ENCODE assay signal across 27 cellular contexts in genomic region chrY:14633718-14634117, GRCh38.
"Had no signal": no experiment of that assay in that cellular context is flagged by ENCODE, and none has a peak within 500 bp of the region (broad histone marks: within the 10 kb centered on the region; RNA-seq: fewer than 3 reads in every experiment).

No MANE protein-coding gene starts in this region.

- H3K27ac ChIP-seq: ascending aorta, VCaP had no signal

- H3K4me1 ChIP-seq: ascending aorta had no signal

- H3K36me3 ChIP-seq: ascending aorta had no signal

- H3K4me3 ChIP-seq: ascending aorta had no signal

- H3K27me3 ChIP-seq: ascending aorta had no signal

- ATAC-seq: activated CD8-positive, alpha-beta memory T cell treated with anti-CD3 and anti-CD28 coated beads, Interleukin-2, amount 10 ng/mL, durations not matched to agents 7 days and 5 days; activated CD8-positive, alpha-beta T cell treated with anti-CD3 and anti-CD28 coated beads, Interleukin-2, amount 10 ng/mL, durations not matched to agents 7 days and 5 days; activated naive CD8-positive, alpha-beta T cell treated with anti-CD3 and anti-CD28 coated beads, Interleukin-2, amount 50 U/mL, for 24 hours had no signal

- FAIRE-seq: TTC549 had no signal

- H3K9me3 ChIP-seq: ascending aorta had no signal

- DNase-seq: activated B cell treated with CpG ODN at 0.5 μM for 24 hours; activated CD4-positive, alpha-beta memory T cell treated with anti-CD3 and anti-CD28 coated beads, Interleukin-2, amount 10 ng/mL, durations not matched to agents 7 days and 5 days; activated CD4-positive, alpha-beta T cell treated with anti-CD3 and anti-CD28 coated beads for 4 hours; activated CD4-positive, alpha-beta T cell treated with anti-CD3 and anti-CD28 coated beads, Interleukin-2, amount 10 ng/mL, durations not matched to agents 7 days and 5 days; activated CD4-positive, alpha-beta T cell treated with anti-CD3 and anti-CD28 coated beads, Interleukin-2, amount 50 U/mL, for 48 hours; activated CD4-positive, CD25-positive, alpha-beta regulatory T cell treated with anti-CD3 and anti-CD28 coated beads, Interleukin-2, amount 50 U/mL, for 72 hours; activated CD8-positive, alpha-beta memory T cell treated with anti-CD3 and anti-CD28 coated beads for 24 hours; activated CD8-positive, alpha-beta memory T cell treated with anti-CD3 and anti-CD28 coated beads, Interleukin-2, amount 10 ng/mL, durations not matched to agents 7 days and 5 days; activated CD8-positive, alpha-beta memory T cell treated with anti-CD3 and anti-CD28 coated beads, Interleukin-2, amount 50 U/mL, for 48 hours; activated CD8-positive, alpha-beta T cell treated with anti-CD3 and anti-CD28 coated beads, Interleukin-2, amount 10 ng/mL, durations not matched to agents 7 days and 5 days; activated effector memory CD4-positive, alpha-beta T cell treated with Interleukin-2 at 50 U/mL for 16 hours; activated gamma-delta T cell; activated naive CD4-positive, alpha-beta T cell treated with anti-CD3 and anti-CD28 coated beads, Interleukin-2, amount 10 ng/mL, durations not matched to agents 7 days and 5 days; activated naive CD4-positive, alpha-beta T cell treated with Interleukin-2 at 50 U/mL for 16 hours; activated naive CD8-positive, alpha-beta T cell treated with anti-CD3 and anti-CD28 coated beads, Interleukin-2, amount 10 ng/mL, durations not matched to agents 7 days and 5 days; activated naive CD8-positive, alpha-beta T cell treated with anti-CD3 and anti-CD28 coated beads, Interleukin-2, amount 50 U/mL, for 24 hours; activated T-cell treated with anti-CD3 and anti-CD28 coated beads, Interleukin-2, amount 50 U/mL, for 24 hours; activated T-cell treated with anti-CD3 and anti-CD28 coated beads, Interleukin-2, amount 50 U/mL, for 48 hours; amygdala; anterior cingulate cortex; central memory CD4-positive, alpha-beta T cell; T-helper 1 cell; T-helper 2 cell; T-helper 9 cell had no signal
